In genomic region chr3:71062920-71063767, GRCh38 we compare ENCODE assay signal across 7 cellular contexts.
A peak's percentile ranks its signal among the peaks of the same experiment; 100 is the strongest.
DNase-seq lines count a peak whose midpoint lies in the region; ATAC-seq and TF ChIP-seq lines count a peak whose summit lies in the region.

No MANE protein-coding gene starts in this region.

- H3K36me3 ChIP-seq in RWPE2 (ENCODE audit: low read depth) (no peaks in the 10 kb centered on the region), gastroesophageal sphincter (no peaks in the 10 kb centered on the region)

- TF ChIP-seq POLR2A in GM18505 (IDR thresholded peaks at IDR 0.05; ENCODE audit: borderline replicate concordance, extremely low read depth, insufficient read depth, insufficient read length) (no peak), gastroesophageal sphincter (IDR thresholded peaks at IDR 0.05) (no peak)

- DNase-seq in RWPE2 (ENCODE audit: low spot score) (no peak), skeletal muscle cell (ENCODE audit: low read depth) (no peak), NCI-H1092 (lab: John Stamatoyannopoulos, UW) (no peak)

- peak overlapping the region; percentile 96 for H3K27ac ChIP-seq in RWPE2 (ENCODE audit: poor library complexity, severe bottlenecking)
- H3K27ac ChIP-seq in gastroesophageal sphincter, result peak overlapping the region; percentile 95 to 98 (median 97)

- no peak for TF ChIP-seq EP300 in gastroesophageal sphincter (IDR thresholded peaks at IDR 0.05)

- H3K4me1 ChIP-seq in RWPE2 (ENCODE audit: insufficient read depth, poor library complexity, severe bottlenecking), result peaks cover 52% of the 10 kb centered on the region
- peaks cover 11 to 66% (median 16%) of the 10 kb centered on the region in 3 donors for H3K4me1 ChIP-seq in gastroesophageal sphincter

- ATAC-seq in GM18505 (IDR thresholded peaks at IDR 0.05; ENCODE audit: unreplicated experiment) (peak; percentile 44), HG02798 (IDR thresholded peaks at IDR 0.05; ENCODE audit: poor library complexity, unreplicated experiment) (peak; percentile 53), RWPE2 (ENCODE audit: low read depth) (no peak), gastroesophageal sphincter (no peak), GM21515 (IDR thresholded peaks at IDR 0.05; ENCODE audit: unreplicated experiment) (no peak)

- no peaks in the 10 kb centered on the region for H3K9me3 ChIP-seq in RWPE2 (ENCODE audit: severe bottlenecking)
- no peaks in the 10 kb centered on the region for H3K9me3 ChIP-seq in gastroesophageal sphincter

- H3K27me3 ChIP-seq in RWPE2 (ENCODE audit: insufficient read depth, poor library complexity, severe bottlenecking) (no peaks in the 10 kb centered on the region), gastroesophageal sphincter (no peaks in the 10 kb centered on the region)

- 1 to 2% methylated on average over 6 of the region's 6 CpGs for WGBS in gastroesophageal sphincter (ENCODE audit: low coverage in 1 of 2), 2 donors

- TF ChIP-seq CTCF in RWPE2 (IDR thresholded peaks at IDR 0.05; ENCODE audit: poor library complexity, severe bottlenecking) (no peak), gastroesophageal sphincter (IDR thresholded peaks at IDR 0.05) (no peak)

- H3K4me3 ChIP-seq in RWPE2 (ENCODE audit: severe bottlenecking) (peak overlapping the region; percentile 63), gastroesophageal sphincter (peak overlapping the region; percentile 74 to 97), skeletal muscle cell (ENCODE audit: low read depth, low read length) (peak overlapping the region; percentile 78)

Comparison
In these comparisons a context has a peak if more than half of its experiments do, and no peak if none do; other contexts are left out.
1. ATAC-seq: peak in GM18505 (single experiment) and HG02798 (single experiment); none in RWPE2 (single experiment), gastroesophageal sphincter (single experiment) and GM21515 (single experiment).
2. Peak in every context shown above with its lines, with median percentiles within 50 percentile points of each other: H3K4me3 ChIP-seq.